Comparison of ENCODE assay signal across 17 cellular contexts in the genomic region with DNA sequence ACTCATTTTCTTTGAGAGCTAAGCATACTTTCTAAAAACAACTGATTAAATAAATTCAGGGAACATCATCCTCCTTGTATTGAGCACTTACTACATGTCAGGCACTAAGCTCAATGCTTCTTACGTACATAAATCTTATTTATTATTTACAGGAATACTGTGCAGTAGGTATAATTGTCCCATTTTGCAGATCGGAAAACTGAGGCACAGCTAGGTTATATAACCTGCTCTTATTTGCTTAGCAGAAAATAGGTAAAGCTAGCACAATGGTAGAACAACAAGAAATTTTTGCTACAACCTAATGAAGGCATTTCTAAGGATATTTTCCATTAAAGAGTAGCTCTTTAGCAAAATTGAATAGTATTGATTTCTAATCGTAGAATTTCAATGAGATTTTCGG.
DNase-seq lines count a peak whose midpoint lies in the region; TF ChIP-seq lines count a peak whose summit lies in the region.
"Had no signal": no experiment of that assay in that cellular context is flagged by ENCODE, and none has a peak within 500 bp of the region (broad histone marks: within the 10 kb centered on the region; RNA-seq: fewer than 3 reads in every experiment).

No MANE protein-coding gene starts in this region.

- TF ChIP-seq POLR2A in testis (IDR thresholded peaks at IDR 0.05): no peak

- WGBS in hepatocyte (ENCODE audit: low lambda C conversion rate, missing lambda C conversion rate): 95% methylated on average over 4 of the region's 4 CpGs
- 91 to 96% methylated on average over 4 of the region's 4 CpGs for WGBS in testis, 2 donors

- no peak overlapping the region for H3K27ac ChIP-seq in BLaER1
- H3K27ac ChIP-seq in Karpas-422 (ENCODE audit: low read length): peak overlapping the region; percentile 95; the same call in 1 of the 2 replicates
- peak overlapping the region; percentile 5 for H3K27ac ChIP-seq in hepatocyte
- H3K27ac ChIP-seq in testis: no peak overlapping the region
- H3K27ac ChIP-seq: BLaER1 treated with 17β-estradiol and CSF1 and Interleukin-3, amounts not matched to agents 10 nM and 100 nM; C4-2B had no signal

- no peaks in the 10 kb centered on the region for H3K9me2 ChIP-seq in Karpas-422 (replicated peaks; ENCODE audit: insufficient read depth, low read length)
- H3K9me2 ChIP-seq in hepatocyte (replicated peaks; ENCODE audit: insufficient read depth): no peaks in the 10 kb centered on the region

- H3K27me3 ChIP-seq in BLaER1 (no peaks in the 10 kb centered on the region), Karpas-422 (ENCODE audit: low read length) (no peaks in the 10 kb centered on the region), hepatocyte (no peaks in the 10 kb centered on the region), testis (no peaks in the 10 kb centered on the region)
- H3K27me3 ChIP-seq: BE2C; BLaER1 treated with 17β-estradiol and CSF1 and Interleukin-3, amounts not matched to agents 10 nM and 100 nM had no signal

- H3K4me1 ChIP-seq in BLaER1: peaks cover 39% of the 10 kb centered on the region
- peaks cover 60% of the 10 kb centered on the region for H3K4me1 ChIP-seq in Karpas-422 (ENCODE audit: low read length)
- H3K4me1 ChIP-seq in hepatocyte (ENCODE audit: insufficient read depth): peaks cover 18% of the 10 kb centered on the region
- H3K4me1 ChIP-seq in testis: no peaks in the 10 kb centered on the region
- H3K4me1 ChIP-seq: BE2C had no signal

- DNase-seq in Karpas-422 (no peak), hepatocyte (ENCODE audit: low spot score) (no peak), GM10266 (ENCODE audit: extremely low spot score) (no peak), testis (no peak)
- DNase-seq: 8988T; ACHN; BE2C; Caco-2; Calu3; CD4-positive, alpha-beta T cell; CD8-positive, alpha-beta T cell; DMS79 treated with DMSO at 0.1 percent for 48 hours; GF-D8 had no signal

- no peaks in the 10 kb centered on the region; the same call in 1 of the 2 replicates for H3K9me3 ChIP-seq in BLaER1
- H3K9me3 ChIP-seq in Karpas-422 (ENCODE audit: low read length): no peaks in the 10 kb centered on the region
- H3K9me3 ChIP-seq in hepatocyte (ENCODE audit: low read depth): no peaks in the 10 kb centered on the region
- H3K9me3 ChIP-seq in testis: no peaks in the 10 kb centered on the region
- H3K9me3 ChIP-seq: BE2C, Caco-2 had no signal

- peak overlapping the region; percentile 27; the same call in 1 of the 2 replicates for H3K4me2 ChIP-seq in BLaER1
- H3K4me2 ChIP-seq in Karpas-422 (ENCODE audit: low read depth, low read length, poor library complexity, severe bottlenecking): no peak overlapping the region
- H3K4me2 ChIP-seq in hepatocyte: no peak overlapping the region

- H4K20me1 ChIP-seq in BLaER1 (no peaks in the 10 kb centered on the region), Karpas-422 (ENCODE audit: insufficient read depth, low read depth, low read length) (no peaks in the 10 kb centered on the region), hepatocyte (ENCODE audit: insufficient read depth, poor library complexity, severe bottlenecking) (no peaks in the 10 kb centered on the region)
- H4K20me1 ChIP-seq: BLaER1 treated with 17β-estradiol and CSF1 and Interleukin-3, amounts not matched to agents 10 nM and 100 nM had no signal

- intact Hi-C loops in testis (cut with DNase I; ENCODE audit: low total_unique reads): no loop called here

- TF ChIP-seq CTCF in hepatocyte (IDR thresholded peaks at IDR 0.05; ENCODE audit: poor library complexity): no peak
- TF ChIP-seq CTCF in GM10266 (IDR thresholded peaks at IDR 0.05; ENCODE audit: control insufficient read depth, insufficient read depth, low read depth, missing control alignments): no peak
- no peak for TF ChIP-seq CTCF in testis (IDR thresholded peaks at IDR 0.05)

- H3K4me3 ChIP-seq in BLaER1: no peak overlapping the region
- H3K4me3 ChIP-seq in Karpas-422 (ENCODE audit: low read length): no peak overlapping the region
- no peak overlapping the region for H3K4me3 ChIP-seq in hepatocyte
- no peak overlapping the region for H3K4me3 ChIP-seq in testis
- H3K4me3 ChIP-seq: BLaER1 treated with 17β-estradiol and CSF1 and Interleukin-3, amounts not matched to agents 10 nM and 100 nM; GM12878 had no signal

- no peaks in the 10 kb centered on the region for H3K79me2 ChIP-seq in Karpas-422 (ENCODE audit: low read length)
- H3K79me2 ChIP-seq in hepatocyte: no peaks in the 10 kb centered on the region

- no peaks in the 10 kb centered on the region for H3K36me3 ChIP-seq in BLaER1
- H3K36me3 ChIP-seq in Karpas-422 (ENCODE audit: insufficient read depth, low read length): no peaks in the 10 kb centered on the region
- no peaks in the 10 kb centered on the region for H3K36me3 ChIP-seq in hepatocyte (replicated peaks; ENCODE audit: insufficient read depth, low read depth)
- no peaks in the 10 kb centered on the region for H3K36me3 ChIP-seq in testis (ENCODE audit: low read depth, missing control alignments)
- H3K36me3 ChIP-seq: BE2C; BLaER1 treated with 17β-estradiol and CSF1 and Interleukin-3, amounts not matched to agents 10 nM and 100 nM had no signal

- H2AFZ ChIP-seq in Karpas-422 (ENCODE audit: low read length) (no peak overlapping the region), hepatocyte (no peak overlapping the region)

- H3K9ac ChIP-seq in BLaER1 (no peak overlapping the region), Karpas-422 (ENCODE audit: low read length) (no peak overlapping the region)
- H3K9ac ChIP-seq: BLaER1 treated with 17β-estradiol and CSF1 and Interleukin-3, amounts not matched to agents 10 nM and 100 nM had no signal

Comparison
In these comparisons a context has a peak if more than half of its experiments do, and no peak if none do; other contexts are left out.
1. H3K27ac ChIP-seq: peak in Karpas-422 (single experiment) and hepatocyte (single experiment); none in BLaER1 (single experiment) and testis (0 of 2).